In the genomic region with DNA sequence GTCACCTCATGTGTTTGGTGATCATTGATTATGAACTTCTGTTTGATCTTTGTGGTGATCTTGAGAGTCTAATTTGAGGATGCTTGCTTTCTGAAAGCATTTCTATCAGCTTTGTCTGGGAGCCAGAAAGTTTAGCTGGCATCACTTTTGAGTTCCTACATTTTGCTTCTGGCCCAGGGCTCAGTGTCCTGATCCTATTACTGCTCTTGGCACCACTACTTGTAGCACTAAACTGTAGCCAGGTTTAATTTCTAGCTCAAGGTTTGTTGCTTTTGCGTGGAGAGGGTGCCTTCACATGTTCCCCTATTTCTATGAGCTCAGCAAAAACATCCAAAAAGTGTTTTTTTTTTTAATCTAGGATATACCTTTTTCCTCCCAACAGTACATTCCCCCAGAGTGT, we compare ENCODE assay signal across 2 cellular contexts.
TF ChIP-seq lines count a peak whose summit lies in the region.

No MANE protein-coding gene starts in this region.

TF ChIP-seq in IMR-90, 13 proteins besides CTCF, POLR2A, EP300 and RAD21:
- TF ChIP-seq RFX5 (IDR thresholded peaks at IDR 0.05; ENCODE audit: low read depth, low read length) (no peak), MAFK (IDR thresholded peaks at IDR 0.05; ENCODE audit: low read depth, low read length) (no peak), CHD1 (IDR thresholded peaks at IDR 0.05; ENCODE audit: low read depth, low read length) (no peak), NFE2L2 (IDR thresholded peaks at IDR 0.05; ENCODE audit: low read depth, low read length) (no peak), MAZ (IDR thresholded peaks at IDR 0.05; ENCODE audit: borderline replicate concordance, low read depth, low read length) (no peak), RCOR1 (IDR thresholded peaks at IDR 0.05; ENCODE audit: insufficient replicate concordance, low read length) (no peak), BHLHE40 (IDR thresholded peaks at IDR 0.05; ENCODE audit: low read depth, low read length) (no peak), CEBPB (IDR thresholded peaks at IDR 0.05; ENCODE audit: low read depth, low read length) (no peak), SMC3 (IDR thresholded peaks at IDR 0.05; ENCODE audit: low read depth, low read length) (no peak), FOS (IDR thresholded peaks at IDR 0.05; ENCODE audit: low read depth, low read length) (no peak), MXI1 (IDR thresholded peaks at IDR 0.05; ENCODE audit: borderline replicate concordance, low read depth, low read length) (no peak)
- TF ChIP-seq, protein P1, sequence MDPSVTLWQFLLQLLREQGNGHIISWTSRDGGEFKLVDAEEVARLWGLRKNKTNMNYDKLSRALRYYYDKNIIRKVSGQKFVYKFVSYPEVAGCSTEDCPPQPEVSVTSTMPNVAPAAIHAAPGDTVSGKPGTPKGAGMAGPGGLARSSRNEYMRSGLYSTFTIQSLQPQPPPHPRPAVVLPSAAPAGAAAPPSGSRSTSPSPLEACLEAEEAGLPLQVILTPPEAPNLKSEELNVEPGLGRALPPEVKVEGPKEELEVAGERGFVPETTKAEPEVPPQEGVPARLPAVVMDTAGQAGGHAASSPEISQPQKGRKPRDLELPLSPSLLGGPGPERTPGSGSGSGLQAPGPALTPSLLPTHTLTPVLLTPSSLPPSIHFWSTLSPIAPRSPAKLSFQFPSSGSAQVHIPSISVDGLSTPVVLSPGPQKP (IDR thresholded peaks at IDR 0.05; ENCODE audit: borderline replicate concordance, low read depth, low read length) = no peak
- TF ChIP-seq, protein P2, sequence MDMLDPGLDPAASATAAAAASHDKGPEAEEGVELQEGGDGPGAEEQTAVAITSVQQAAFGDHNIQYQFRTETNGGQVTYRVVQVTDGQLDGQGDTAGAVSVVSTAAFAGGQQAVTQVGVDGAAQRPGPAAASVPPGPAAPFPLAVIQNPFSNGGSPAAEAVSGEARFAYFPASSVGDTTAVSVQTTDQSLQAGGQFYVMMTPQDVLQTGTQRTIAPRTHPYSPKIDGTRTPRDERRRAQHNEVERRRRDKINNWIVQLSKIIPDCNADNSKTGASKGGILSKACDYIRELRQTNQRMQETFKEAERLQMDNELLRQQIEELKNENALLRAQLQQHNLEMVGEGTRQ (IDR thresholded peaks at IDR 0.05; ENCODE audit: low read depth, low read length) = no peak

TF ChIP-seq in K562, 482 proteins besides CTCF, POLR2A, EP300 and RAD21:
- TF ChIP-seq ZBTB8A (IDR thresholded peaks at IDR 0.05; ENCODE audit: partially characterized antibody) (no peak), BMI1 (IDR thresholded peaks at IDR 0.05; ENCODE audit: low read length) (no peak), IFI16 (CRISPR knock-in tag; IDR thresholded peaks at IDR 0.05) (no peak), ETV6 (IDR thresholded peaks at IDR 0.05; ENCODE audit: borderline replicate concordance in 1 of 2, low read depth in 2 of 2, low read length in 1 of 2) (no peak), ETV6 (CRISPR knock-in tag; IDR thresholded peaks at IDR 0.05; ENCODE audit: borderline replicate concordance) (no peak), ZNF316 (IDR thresholded peaks at IDR 0.05) (0 out of 2 replicates have a peak, but pooled peaks have one; percentile 11), TEAD1 (CRISPR knock-in tag; IDR thresholded peaks at IDR 0.05) (no peak)
- TF ChIP-seq, protein P3, sequence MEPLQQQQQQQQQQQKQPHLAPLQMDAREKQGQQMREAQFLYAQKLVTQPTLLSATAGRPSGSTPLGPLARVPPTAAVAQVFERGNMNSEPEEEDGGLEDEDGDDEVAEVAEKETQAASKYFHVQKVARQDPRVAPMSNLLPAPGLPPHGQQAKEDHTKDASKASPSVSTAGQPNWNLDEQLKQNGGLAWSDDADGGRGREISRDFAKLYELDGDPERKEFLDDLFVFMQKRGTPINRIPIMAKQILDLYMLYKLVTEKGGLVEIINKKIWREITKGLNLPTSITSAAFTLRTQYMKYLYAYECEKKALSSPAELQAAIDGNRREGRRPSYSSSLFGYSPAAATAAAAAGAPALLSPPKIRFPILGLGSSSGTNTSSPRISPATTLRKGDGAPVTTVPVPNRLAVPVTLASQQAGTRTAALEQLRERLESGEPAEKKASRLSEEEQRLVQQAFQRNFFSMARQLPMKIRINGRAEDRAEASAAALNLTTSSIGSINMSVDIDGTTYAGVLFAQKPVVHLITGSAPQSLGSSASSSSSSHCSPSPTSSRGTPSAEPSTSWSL (CRISPR knock-in tag; IDR thresholded peaks at IDR 0.05; ENCODE audit: borderline replicate concordance) = no peak
